In genomic region chr17:14070344-14071007, GRCh38 we compare ENCODE assay signal across 8 cellular contexts. TPM values are rescaled to one million over a fixed set of nuclear protein-coding genes. Genes with fewer than 3 reads are reported as not detected.
A peak's percentile ranks its signal among the peaks of the same experiment; 100 is the strongest.
DNase-seq lines count a peak whose midpoint lies in the region; TF ChIP-seq lines count a peak whose summit lies in the region.

No MANE protein-coding gene starts in this region.

- TF ChIP-seq RAD21 in neural cell (conservative IDR thresholded peaks at IDR 0.05), result no peak

- peak overlapping the region; percentile 71 for H3K27ac ChIP-seq in CD4-positive, alpha-beta memory T cell (ENCODE audit: low read depth, low read length)
- no peak overlapping the region for H3K27ac ChIP-seq in endodermal cell (ENCODE audit: low read depth, low read length)
- no peak overlapping the region for H3K27ac ChIP-seq in neural cell (ENCODE audit: low read length)

- intact Hi-C loops in CD4-positive, alpha-beta memory T cell (cut with micrococcal nuclease), result no loop called here

- H3K4me3 Mint-ChIP-seq in CD4-positive, alpha-beta memory T cell, result peak overlapping the region; percentile 93 to 96 (median 95)
- H3K4me3 Mint-ChIP-seq in endodermal cell, result peak overlapping the region; percentile 98

- TF ChIP-seq CTCF in endodermal cell (conservative IDR thresholded peaks at IDR 0.05) (no peak), neural cell (IDR thresholded peaks at IDR 0.05; ENCODE audit: poor library complexity, severe bottlenecking) (no peak)

- no peaks in the 10 kb centered on the region for H3K9me3 ChIP-seq in CD4-positive, alpha-beta memory T cell (ENCODE audit: control insufficient read depth in 1 of 2, low read length in 2 of 2)
- H3K9me3 ChIP-seq in NT2/D1 (ENCODE audit: insufficient read depth, low read length) (peaks cover 17% of the 10 kb centered on the region), endodermal cell (ENCODE audit: control insufficient read depth, low read length) (peaks cover 19% of the 10 kb centered on the region), neural cell (ENCODE audit: low read length) (no peaks in the 10 kb centered on the region)

- H3F3A ChIP-seq in neural cell (ENCODE audit: insufficient read depth, low read length, poor library complexity, severe bottlenecking), result no peaks in the 10 kb centered on the region

- H3K4me2 ChIP-seq in neural cell (ENCODE audit: low read length), result peak overlapping the region; percentile 96

- no peaks in the 10 kb centered on the region for H4K20me1 ChIP-seq in neural cell (ENCODE audit: insufficient read depth)

- no peaks in the 10 kb centered on the region for H3K27me3 Mint-ChIP-seq in CD4-positive, alpha-beta memory T cell
- no peaks in the 10 kb centered on the region for H3K27me3 Mint-ChIP-seq in endodermal cell (ENCODE audit: insufficient read depth)

- peaks cover 30% of the 10 kb centered on the region for H3K4me1 ChIP-seq in CD4-positive, alpha-beta memory T cell (ENCODE audit: insufficient read depth, low read length)
- H3K4me1 ChIP-seq in NT2/D1 (ENCODE audit: insufficient read depth, insufficient read length), result no peaks in the 10 kb centered on the region
- peaks cover 7% of the 10 kb centered on the region for H3K4me1 ChIP-seq in endodermal cell (ENCODE audit: control insufficient read depth, insufficient read depth, low read length)

- WGBS in endodermal cell (ENCODE audit: insufficient coverage in 1 of 2, insufficient read length in 1 of 2), 2 experiments, result 74 to 100% methylated on average over 1 to 5 of the region's 6 CpGs

- POLR2A ChIA-PET in CD4-positive, alpha-beta memory T cell (lab: Charles Lee; ENCODE audit: partially characterized antibody), result interaction anchor here (1.0 to 6.0 kb wide), 7 partner anchors 126 to 231 kb away, joined by 3 to 46 read pairs (median 6); partner anchors contain the start of gene HS3ST3B1

- no peaks in the 10 kb centered on the region for H3K9me3 Mint-ChIP-seq in CD4-positive, alpha-beta memory T cell
- peaks cover 13% of the 10 kb centered on the region for H3K9me3 Mint-ChIP-seq in endodermal cell

- peaks cover 20% of the 10 kb centered on the region for H3K79me2 ChIP-seq in neural cell (replicated peaks; ENCODE audit: insufficient read depth, low read length)

- H3K9me2 ChIP-seq in neural cell (ENCODE audit: insufficient read depth, low read length), result no peaks in the 10 kb centered on the region

- H3K36me3 Mint-ChIP-seq in CD4-positive, alpha-beta memory T cell, result peaks cover 8 to 38% of the 10 kb centered on the region in 2 donors
- peaks cover 21% of the 10 kb centered on the region for H3K36me3 Mint-ChIP-seq in endodermal cell (ENCODE audit: low read depth)

- no peak overlapping the region for H3K9ac ChIP-seq in NT2/D1 (ENCODE audit: insufficient read length, low read depth)
- H3K9ac ChIP-seq in endodermal cell (ENCODE audit: extremely low read depth, low read length, poor library complexity, severe bottlenecking), result no peak overlapping the region
- H3K9ac ChIP-seq in neural cell (ENCODE audit: low read length), result peak overlapping the region; percentile 87

- peaks cover 34 to 57% (median 45%) of the 10 kb centered on the region in 4 donors for H3K4me1 Mint-ChIP-seq in CD4-positive, alpha-beta memory T cell
- H3K4me1 Mint-ChIP-seq in endodermal cell, result peaks cover 14% of the 10 kb centered on the region

- TF ChIP-seq EP300 in neural cell (conservative IDR thresholded peaks at IDR 0.05; ENCODE audit: poor library complexity, severe bottlenecking), result no peak

- peak overlapping the region in 6 of 7 donors; percentile 15 to 89 (median 56) for H3K27ac Mint-ChIP-seq in CD4-positive, alpha-beta memory T cell
- no peak overlapping the region for H3K27ac Mint-ChIP-seq in endodermal cell

- no peak overlapping the region for H3K4me3 ChIP-seq in CD4-positive, alpha-beta memory T cell (ENCODE audit: low read length in 2 of 2)
- H3K4me3 ChIP-seq in NT2/D1 (ENCODE audit: insufficient read length, low read depth), result peak overlapping the region; percentile 97
- peak overlapping the region; percentile 98 for H3K4me3 ChIP-seq in endodermal cell (ENCODE audit: low read length)
- peak overlapping the region; percentile 100 for H3K4me3 ChIP-seq in neural cell (ENCODE audit: low read length)

- H2AFZ ChIP-seq in neural cell (ENCODE audit: low read depth, low read length), result no peak overlapping the region

- H3K36me3 ChIP-seq in CD4-positive, alpha-beta memory T cell (ENCODE audit: insufficient read depth, low read length), result no peaks in the 10 kb centered on the region
- H3K36me3 ChIP-seq in NT2/D1 (ENCODE audit: insufficient read depth, insufficient read length, low read length) (peaks cover 13% of the 10 kb centered on the region), endodermal cell (ENCODE audit: control insufficient read depth, insufficient read depth, low read length) (peaks cover 24% of the 10 kb centered on the region), neural cell (ENCODE audit: insufficient read depth, low read length) (no peaks in the 10 kb centered on the region)

- DNase-seq in CD4-positive, alpha-beta memory T cell, result no peak
- DNase-seq in NT2/D1 (ENCODE audit: low read depth, low spot score), result no peak
- DNase-seq in endodermal cell, result no peak
- DNase-seq in NCI-H2029 (lab: John Stamatoyannopoulos, UW), result no peak
- DNase-seq in T1000 (lab: John Stamatoyannopoulos, UW), result no peak
- DNase-seq in activated CD4-positive, CD25-positive, alpha-beta regulatory T cell treated with anti-CD3 and anti-CD28 coated beads, Interleukin-2, amount 50 U/mL, for 72 hours, result no peak
- DNase-seq in amniotic stem cell (lab: John Stamatoyannopoulos, UW), result no peak

- no peaks in the 10 kb centered on the region for H3K27me3 ChIP-seq in CD4-positive, alpha-beta memory T cell (ENCODE audit: insufficient read depth, low read length)
- H3K27me3 ChIP-seq in NT2/D1 (ENCODE audit: insufficient read depth, insufficient read length), result no peaks in the 10 kb centered on the region
- H3K27me3 ChIP-seq in endodermal cell (ENCODE audit: control insufficient read depth, insufficient read depth, low read length, poor library complexity, severe bottlenecking), result no peaks in the 10 kb centered on the region
- no peaks in the 10 kb centered on the region for H3K27me3 ChIP-seq in neural cell (ENCODE audit: insufficient read depth, low read depth, low read length)

- CTCF ChIA-PET in CD4-positive, alpha-beta memory T cell (lab: Charles Lee; ENCODE audit: partially characterized antibody), result interaction anchor here (1.1 to 4.7 kb wide), 3 partner anchors 131 to 473 kb away, joined by 3 to 25 read pairs (median 4); partner anchors contain the start of gene HS3ST3B1

TF ChIP-seq in neural cell, 6 proteins besides CTCF, POLR2A, EP300 and RAD21:
- TF ChIP-seq TAF1 (IDR thresholded peaks at IDR 0.05; ENCODE audit: low read depth) (no peak), REST (IDR thresholded peaks at IDR 0.05; ENCODE audit: borderline replicate concordance) (no peak), EZH2 (IDR thresholded peaks at IDR 0.05; ENCODE audit: borderline replicate concordance, insufficient read depth, low read length, poor library complexity, severe bottlenecking) (no peak), MXI1 (conservative IDR thresholded peaks at IDR 0.05; ENCODE audit: poor library complexity, severe bottlenecking) (no peak), SMC3 (conservative IDR thresholded peaks at IDR 0.05; ENCODE audit: poor library complexity) (no peak), POLR2AphosphoS5 (IDR thresholded peaks at IDR 0.05) (no peak)

RNA-seq across cellular contexts. Expression of gene COX10, which starts 1.2 kb away (rescaled TPM):
- 10 to 100 TPM; 16.9 to 17.6 TPM for total RNA-seq in CD4-positive, alpha-beta memory T cell
- 10 to 100 TPM; 23.2 to 34.8 TPM for polyA plus RNA-seq in CD4-positive, alpha-beta memory T cell
- total RNA-seq in endodermal cell, result 10 to 100 TPM; 15.0 to 15.4 TPM
- polyA plus RNA-seq in endodermal cell (2013, experiment 1 of 2), result 16.2 TPM
- polyA plus RNA-seq in endodermal cell (2013, experiment 2 of 2), result 15.6 TPM
- polyA plus RNA-seq in neural cell, result 7.2 and 15.9 TPM in 2 replicates
- 38.5 and 41.9 TPM in 2 replicates for polyA minus RNA-seq in neural cell

Comparison
In these comparisons a context has a peak if more than half of its experiments do, and no peak if none do; other contexts are left out.
1. H3K4me3 ChIP-seq: peak in NT2/D1 (single experiment), endodermal cell (single experiment) and neural cell (single experiment); none in CD4-positive, alpha-beta memory T cell (0 of 2).